8 cellular contexts compared by ENCODE assay signal in genomic region chr2:203328735-203329549, GRCh38. TPM values are rescaled to one million over a fixed set of nuclear protein-coding genes. Genes with fewer than 3 reads are reported as not detected.
DNase-seq lines count a peak whose midpoint lies in the region; ATAC-seq and TF ChIP-seq lines count a peak whose summit lies in the region.

No MANE protein-coding gene starts in this region.

- WGBS in heart left ventricle, 4 donors = 1% methylated on average over 30 to 32 of the region's 32 CpGs
- no CpG with 5 or more reads among the region's 32 CpGs for WGBS in trophoblast cell (ENCODE audit: extremely low coverage, insufficient coverage, insufficient read length)

- H4K91ac ChIP-seq in trophoblast cell (ENCODE audit: low read depth, low read length) = peak overlapping the region; percentile 75

- peak overlapping the region; percentile 64 for H4K8ac ChIP-seq in trophoblast cell (ENCODE audit: low read depth, low read length)

- H2BK5ac ChIP-seq in trophoblast cell (ENCODE audit: low read depth, low read length, poor library complexity) = peak overlapping the region; percentile 64

- H3K4me3 Mint-ChIP-seq in CD14-positive monocyte = peak overlapping the region; percentile 89 to 98
- peak overlapping the region; percentile 90 for H3K4me3 Mint-ChIP-seq in activated naive CD8-positive, alpha-beta T cell treated with anti-CD3 and anti-CD28 coated beads, Interleukin-2, amount 10 ng/mL, durations not matched to agents 7 days and 5 days

- H3K4me1 Mint-ChIP-seq in CD14-positive monocyte = peaks cover 18% of the 10 kb centered on the region
- H3K4me1 Mint-ChIP-seq in activated naive CD8-positive, alpha-beta T cell treated with anti-CD3 and anti-CD28 coated beads, Interleukin-2, amount 10 ng/mL, durations not matched to agents 7 days and 5 days = peaks cover 19% of the 10 kb centered on the region

- TF ChIP-seq CTCF in CD14-positive monocyte (IDR thresholded peaks at IDR 0.05) (no peak), heart left ventricle (IDR thresholded peaks at IDR 0.05) (no peak)

- H3K4me3 ChIP-seq in heart left ventricle (peak overlapping the region; percentile 66 to 100 (median 92)), trophoblast cell (ENCODE audit: low read depth, low read length) (peak overlapping the region; percentile 99)

- intact Hi-C loops in CD14-positive monocyte (cut with micrococcal nuclease) (no loop called here), heart left ventricle (cut with DNase I) (loop anchor here in 2 of 10 donors (2.0 to 10.0 kb wide), 4 partner anchors 38 to 116 kb away; partner anchors contain the start of gene CYP20A1 (in 2 of the 2))

- H3K9ac ChIP-seq in trophoblast cell (ENCODE audit: low read length) = peak overlapping the region; percentile 87

- peaks cover 12% of the 10 kb centered on the region for H3K79me2 ChIP-seq in trophoblast cell (ENCODE audit: control insufficient read depth, insufficient read depth, low read length, poor library complexity)

- no peak overlapping the region for H2AK5ac ChIP-seq in trophoblast cell (ENCODE audit: low read length)

- peak overlapping the region; percentile 98 for H2AFZ ChIP-seq in trophoblast cell (ENCODE audit: insufficient read depth, low read length, poor library complexity)

- peak; percentile 50 for ATAC-seq in GM19328 (IDR thresholded peaks at IDR 0.05; ENCODE audit: unreplicated experiment)
- peak; percentile 68 for ATAC-seq in HG03432 (IDR thresholded peaks at IDR 0.05; ENCODE audit: unreplicated experiment)
- peak; percentile 56 for ATAC-seq in activated naive CD8-positive, alpha-beta T cell treated with anti-CD3 and anti-CD28 coated beads, Interleukin-2, amount 10 ng/mL, durations not matched to agents 7 days and 5 days (ENCODE audit: low read depth)
- peak in 3 of 4 donors; percentile 60 to 69 (median 62) for ATAC-seq in heart left ventricle

- H2BK12ac ChIP-seq in trophoblast cell (ENCODE audit: low read length) = no peak overlapping the region

- H3K36me3 Mint-ChIP-seq in CD14-positive monocyte = peaks cover 0 to 2% of the 10 kb centered on the region in 2 donors
- H3K36me3 Mint-ChIP-seq in activated naive CD8-positive, alpha-beta T cell treated with anti-CD3 and anti-CD28 coated beads, Interleukin-2, amount 10 ng/mL, durations not matched to agents 7 days and 5 days = peaks cover 4% of the 10 kb centered on the region

- H3K27ac Mint-ChIP-seq in CD14-positive monocyte = no peak overlapping the region
- H3K27ac Mint-ChIP-seq in activated naive CD8-positive, alpha-beta T cell treated with anti-CD3 and anti-CD28 coated beads, Interleukin-2, amount 10 ng/mL, durations not matched to agents 7 days and 5 days = peak overlapping the region; percentile 14

- H3K23ac ChIP-seq in trophoblast cell (ENCODE audit: low read length) = no peak overlapping the region

- H3K18ac ChIP-seq in trophoblast cell (ENCODE audit: low read length) = peak overlapping the region; percentile 86

- H3K4me1 ChIP-seq in heart left ventricle (peaks cover 0 to 45% (median 21%) of the 10 kb centered on the region in 12 donors), trophoblast cell (ENCODE audit: control insufficient read depth in 1 of 2, insufficient read depth in 2 of 2, low read length in 2 of 2) (no peaks in the 10 kb centered on the region)

- H3K4ac ChIP-seq in trophoblast cell (ENCODE audit: low read depth, low read length) = peak overlapping the region; percentile 74

- peaks cover 0 to 2% (median 0%) of the 10 kb centered on the region in 7 donors for H3K9me3 Mint-ChIP-seq in CD14-positive monocyte
- no peaks in the 10 kb centered on the region for H3K9me3 Mint-ChIP-seq in activated naive CD8-positive, alpha-beta T cell treated with anti-CD3 and anti-CD28 coated beads, Interleukin-2, amount 10 ng/mL, durations not matched to agents 7 days and 5 days

- H3K27me3 ChIP-seq in heart left ventricle = no peaks in the 10 kb centered on the region
- H3K27me3 ChIP-seq in trophoblast cell (ENCODE audit: insufficient read depth, low read length) = no peaks in the 10 kb centered on the region

- H3K27ac ChIP-seq in heart left ventricle = peak overlapping the region; percentile 39 to 94 (median 87)
- peak overlapping the region; percentile 76 for H3K27ac ChIP-seq in trophoblast cell (ENCODE audit: low read depth, low read length)

- TF ChIP-seq POLR2A in heart left ventricle (IDR thresholded peaks at IDR 0.05) = no peak

- peak overlapping the region; percentile 63 for H3K4me2 ChIP-seq in trophoblast cell (ENCODE audit: low read length)

- H3K79me1 ChIP-seq in trophoblast cell (ENCODE audit: low read length) = peaks cover 11% of the 10 kb centered on the region

- DNase-seq in CD14-positive monocyte (ENCODE audit: low spot score) (no peak), RPMI8226 (peak; percentile 32), heart left ventricle (peak; percentile 45 to 69 (median 55)), trophoblast cell (peak; percentile 24 to 49), NCI-H128 (lab: John Stamatoyannopoulos, UW; ENCODE audit: unreplicated experiment) (no peak)
- DNase-seq in activated naive CD8-positive, alpha-beta T cell treated with anti-CD3 and anti-CD28 coated beads, Interleukin-2, amount 10 ng/mL, durations not matched to agents 7 days and 5 days = peak; percentile 63

- H3K36me3 ChIP-seq in heart left ventricle = peaks cover 0 to under 1% (median 0%) of the 10 kb centered on the region in 9 donors
- H3K36me3 ChIP-seq in trophoblast cell (ENCODE audit: control insufficient read depth in 1 of 2, insufficient read depth in 2 of 2, low read length in 2 of 2) = peaks cover 0 to 2% of the 10 kb centered on the region in 2 experiments

- peak overlapping the region; percentile 76 for H4K12ac ChIP-seq in trophoblast cell (ENCODE audit: low read depth, low read length)

- POLR2A ChIA-PET in activated naive CD8-positive, alpha-beta T cell treated with anti-CD3 and anti-CD28 coated beads, Interleukin-2, amount 10 ng/mL, durations not matched to agents 7 days and 5 days (lab: Charles Lee) = interaction anchor here (0.5 to 2.1 kb wide), 2 partner anchors 67 to 89 kb away, joined by 7 to 14 read pairs; partner anchors contain the start of gene CYP20A1

- peaks cover 7 to 12% (median 9%) of the 10 kb centered on the region in 3 donors for H3K27me3 Mint-ChIP-seq in CD14-positive monocyte (ENCODE audit: low read depth in 3 of 3)
- peaks cover 4% of the 10 kb centered on the region for H3K27me3 Mint-ChIP-seq in activated naive CD8-positive, alpha-beta T cell treated with anti-CD3 and anti-CD28 coated beads, Interleukin-2, amount 10 ng/mL, durations not matched to agents 7 days and 5 days

- H3K9me3 ChIP-seq in heart left ventricle (no peaks in the 10 kb centered on the region), trophoblast cell (ENCODE audit: insufficient read depth, low read depth, low read length) (no peaks in the 10 kb centered on the region)

- H2BK120ac ChIP-seq in trophoblast cell (ENCODE audit: insufficient read depth, low read length, poor library complexity) = peak overlapping the region; percentile 78

- H3K14ac ChIP-seq in trophoblast cell (ENCODE audit: low read length) = peak overlapping the region; percentile 65

RNA-seq across cellular contexts. Expression of gene ABI2, which starts 0.7 kb away (rescaled TPM):
- polyA plus RNA-seq in CD14-positive monocyte (1 to 10 TPM; 6.1 to 7.1 TPM), heart left ventricle (10 to 100 TPM; 17.4 to 33.9 TPM)
- 10 to 100 TPM; 39.9 to 44.6 TPM for total RNA-seq in activated naive CD8-positive, alpha-beta T cell treated with anti-CD3 and anti-CD28 coated beads, Interleukin-2, amount 10 ng/mL, durations not matched to agents 7 days and 5 days
- 10 to 100 TPM; 35.4 to 78.8 (median 53.5) TPM for total RNA-seq in heart left ventricle
- polyA plus RNA-seq in trophoblast cell (2013) = 40.3 and 46.5 TPM in 2 replicates

Comparison
In these comparisons a context has a peak if more than half of its experiments do, and no peak if none do; other contexts are left out.
1. DNase-seq: peak in RPMI8226 (single experiment), activated naive CD8-positive, alpha-beta T cell treated with anti-CD3 and anti-CD28 coated beads, Interleukin-2, amount 10 ng/mL, durations not matched to agents 7 days and 5 days (single experiment), heart left ventricle (5 of 5) and trophoblast cell (2 of 2); none in CD14-positive monocyte (single experiment) and NCI-H128 (single experiment).
2. Peak in every context shown above with its lines, with median percentiles within 50 percentile points of each other: ATAC-seq.